11 cellular contexts compared by ENCODE assay signal in the genomic region with DNA sequence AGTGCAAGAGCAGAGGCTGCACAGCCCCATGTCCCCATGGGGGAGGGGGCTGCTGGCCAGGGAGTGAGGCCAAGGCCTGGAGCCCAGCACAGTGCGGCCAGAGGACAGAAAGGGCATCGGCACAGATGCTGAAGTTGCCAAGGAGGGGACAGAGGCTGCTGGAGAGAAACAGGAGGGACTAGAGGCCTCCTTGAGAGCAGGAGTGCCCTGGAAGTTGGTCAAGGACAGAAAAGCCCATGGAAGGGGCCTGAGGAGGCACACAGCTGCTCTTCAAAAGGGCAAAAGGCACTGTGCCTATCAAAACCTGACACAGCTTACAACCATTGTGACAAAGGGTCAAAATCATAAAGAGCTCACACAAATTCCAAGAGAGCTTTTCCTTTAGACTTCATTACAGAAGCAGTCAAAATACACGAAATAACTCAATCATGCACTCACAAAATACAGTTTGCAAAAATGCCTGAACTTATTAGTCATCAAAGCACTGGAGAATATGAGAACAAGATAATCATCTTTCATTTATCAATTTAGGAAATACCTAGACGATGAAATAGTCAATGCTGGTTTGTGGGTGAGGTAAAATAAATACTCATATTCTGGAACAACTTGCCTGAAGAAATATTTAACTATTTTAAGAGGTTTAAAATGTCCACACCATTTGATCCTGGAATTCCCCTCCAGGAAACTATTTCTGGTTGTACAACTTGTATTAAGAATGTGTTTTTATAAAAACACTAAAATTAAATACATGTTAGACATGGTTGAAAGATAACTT.
DNase-seq lines count a peak whose midpoint lies in the region; ATAC-seq and TF ChIP-seq lines count a peak whose summit lies in the region.
"Had no signal": no experiment of that assay in that cellular context is flagged by ENCODE, and none has a peak within 500 bp of the region (broad histone marks: within the 10 kb centered on the region; RNA-seq: fewer than 3 reads in every experiment).

No MANE protein-coding gene starts in this region.

- H2AFZ ChIP-seq in smooth muscle cell (ENCODE audit: low read depth) (no peak overlapping the region), GM23338 (no peak overlapping the region)

- H3K9ac ChIP-seq in smooth muscle cell (ENCODE audit: low read depth), result peak overlapping the region; percentile 65

- intact Hi-C loops in left ventricle myocardium superior (cut with micrococcal nuclease), result no loop called here

- H3K4me2 ChIP-seq in smooth muscle cell, result peak overlapping the region; percentile 70
- no peak overlapping the region for H3K4me2 ChIP-seq in GM23338

- peak overlapping the region; percentile 37; the same call in 1 of the 2 replicates for H3K27ac ChIP-seq in VCaP
- peak overlapping the region; percentile 95 for H3K27ac ChIP-seq in smooth muscle cell (ENCODE audit: low read depth)
- no peak overlapping the region for H3K27ac ChIP-seq in GM23338 (ENCODE audit: low read depth)

- H3K9me2 ChIP-seq in GM23338 (ENCODE audit: insufficient read depth), result no peaks in the 10 kb centered on the region

- peaks cover 14% of the 10 kb centered on the region for H3K9me3 Mint-ChIP-seq in GM23338
- H3K9me3 Mint-ChIP-seq: stimulated activated naive CD8-positive, alpha-beta T cell treated with anti-CD3 and anti-CD28 coated beads, Interleukin-15, amount 100 ng/mL, for 72 hours had no signal

- H3K4me1 ChIP-seq in smooth muscle cell (ENCODE audit: low read depth), result peaks cover 21% of the 10 kb centered on the region
- no peaks in the 10 kb centered on the region for H3K4me1 ChIP-seq in GM23338 (ENCODE audit: insufficient read depth)

- H3K4me3 Mint-ChIP-seq in GM23338, result no peak overlapping the region
- H3K4me3 Mint-ChIP-seq: stimulated activated naive CD8-positive, alpha-beta T cell treated with anti-CD3 and anti-CD28 coated beads, Interleukin-15, amount 100 ng/mL, for 72 hours; T-helper 17 cell had no signal

- TF ChIP-seq CTCF in VCaP (conservative IDR thresholded peaks at IDR 0.05) (no peak), smooth muscle cell (IDR thresholded peaks at IDR 0.05; ENCODE audit: borderline replicate concordance, insufficient read depth, poor library complexity, severe bottlenecking) (no peak), GM23338 (conservative IDR thresholded peaks at IDR 0.05; ENCODE audit: low read depth in 2 of 2) (no peak)

- H3F3A ChIP-seq in smooth muscle cell (ENCODE audit: low read depth) (peaks cover 12% of the 10 kb centered on the region), GM23338 (replicated peaks; ENCODE audit: low read depth) (no peaks in the 10 kb centered on the region)

- ATAC-seq in left ventricle myocardium superior (peak; percentile 64), GM18511 (IDR thresholded peaks at IDR 0.05; ENCODE audit: unreplicated experiment) (no peak), GM23338 (no peak; the same call in 2 of the 3 replicates)
- ATAC-seq: stimulated activated naive CD8-positive, alpha-beta T cell treated with anti-CD3 and anti-CD28 coated beads, Interleukin-15, amount 100 ng/mL, for 72 hours; T-helper 17 cell had no signal

- H4K20me1 ChIP-seq in smooth muscle cell (ENCODE audit: low read depth) (no peaks in the 10 kb centered on the region), GM23338 (replicated peaks; ENCODE audit: insufficient read depth) (no peaks in the 10 kb centered on the region)

- no peaks in the 10 kb centered on the region for H3K4me1 Mint-ChIP-seq in GM23338
- H3K4me1 Mint-ChIP-seq: stimulated activated naive CD8-positive, alpha-beta T cell treated with anti-CD3 and anti-CD28 coated beads, Interleukin-15, amount 100 ng/mL, for 72 hours had no signal

- H3K27me3 Mint-ChIP-seq in GM23338 (ENCODE audit: insufficient read depth, low read depth, poor library complexity), result peaks cover 3% of the 10 kb centered on the region
- H3K27me3 Mint-ChIP-seq: stimulated activated naive CD8-positive, alpha-beta T cell treated with anti-CD3 and anti-CD28 coated beads, Interleukin-15, amount 100 ng/mL, for 72 hours; T-helper 17 cell had no signal

- H3K27me3 ChIP-seq in smooth muscle cell (ENCODE audit: low read depth), result no peaks in the 10 kb centered on the region
- no peaks in the 10 kb centered on the region for H3K27me3 ChIP-seq in GM23338 (ENCODE audit: insufficient read depth)

- DNase-seq in GM04504 (ENCODE audit: low read depth) (peak; percentile 37), left ventricle myocardium superior (no peak), smooth muscle cell (lab: John Stamatoyannopoulos, UW; ENCODE audit: unreplicated experiment) (no peak), DMS153 (lab: John Stamatoyannopoulos, UW) (no peak), GM23338 (ENCODE audit: low spot score) (no peak), GF-D8 (lab: John Stamatoyannopoulos, UW) (no peak)
- DNase-seq: NCI-H187 treated with DMSO at 0.1 percent for 48 hours; stimulated activated naive CD8-positive, alpha-beta T cell treated with anti-CD3 and anti-CD28 coated beads, Interleukin-15, amount 100 ng/mL, for 72 hours; T-helper 17 cell had no signal

- no peak overlapping the region for H3K27ac Mint-ChIP-seq in GM23338
- H3K27ac Mint-ChIP-seq: T-helper 17 cell had no signal

- H3K36me3 Mint-ChIP-seq in GM23338 (ENCODE audit: low read depth), result peaks cover 33% of the 10 kb centered on the region

- H3K79me2 ChIP-seq in smooth muscle cell (ENCODE audit: low read depth) (no peaks in the 10 kb centered on the region), GM23338 (replicated peaks; ENCODE audit: insufficient read depth) (no peaks in the 10 kb centered on the region)

- no peaks in the 10 kb centered on the region for H3K9me3 ChIP-seq in smooth muscle cell (replicated peaks; ENCODE audit: low read depth)

- H3K36me3 ChIP-seq in smooth muscle cell (ENCODE audit: low read depth), result no peaks in the 10 kb centered on the region
- H3K36me3 ChIP-seq in GM23338 (ENCODE audit: insufficient read depth), result peaks cover 6% of the 10 kb centered on the region; the same call in 1 of the 2 replicates

- 47% methylated on average over 4 of the region's 4 CpGs for WGBS in smooth muscle cell (ENCODE audit: low lambda C conversion rate)

- no peak overlapping the region for H3K4me3 ChIP-seq in smooth muscle cell
- H3K4me3 ChIP-seq in GM23338, result no peak overlapping the region

TF ChIP-seq in GM23338, 12 proteins besides CTCF, POLR2A, EP300 and RAD21:
- no peak for TF ChIP-seq STAT1 (IDR thresholded peaks at IDR 0.05; ENCODE audit: unreplicated experiment)
- TF ChIP-seq CREB1 (CRISPR knock-in tag; IDR thresholded peaks at IDR 0.05; ENCODE audit: low read depth), result no peak
- TF ChIP-seq EZH2 (IDR thresholded peaks at IDR 0.05; ENCODE audit: low read depth, unreplicated experiment), result no peak
- TF ChIP-seq JUNB (IDR thresholded peaks at IDR 0.05; ENCODE audit: unreplicated experiment), result no peak
- no peak for TF ChIP-seq ZNF331 (CRISPR knock-in tag; IDR thresholded peaks at IDR 0.05; ENCODE audit: low read depth)
- TF ChIP-seq ZNF114 (CRISPR knock-in tag; IDR thresholded peaks at IDR 0.05), result no peak
- TF ChIP-seq, protein P1, sequence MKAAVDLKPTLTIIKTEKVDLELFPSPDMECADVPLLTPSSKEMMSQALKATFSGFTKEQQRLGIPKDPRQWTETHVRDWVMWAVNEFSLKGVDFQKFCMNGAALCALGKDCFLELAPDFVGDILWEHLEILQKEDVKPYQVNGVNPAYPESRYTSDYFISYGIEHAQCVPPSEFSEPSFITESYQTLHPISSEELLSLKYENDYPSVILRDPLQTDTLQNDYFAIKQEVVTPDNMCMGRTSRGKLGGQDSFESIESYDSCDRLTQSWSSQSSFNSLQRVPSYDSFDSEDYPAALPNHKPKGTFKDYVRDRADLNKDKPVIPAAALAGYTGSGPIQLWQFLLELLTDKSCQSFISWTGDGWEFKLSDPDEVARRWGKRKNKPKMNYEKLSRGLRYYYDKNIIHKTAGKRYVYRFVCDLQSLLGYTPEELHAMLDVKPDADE (IDR thresholded peaks at IDR 0.05), result no peak
TF ChIP-seq in GM23338: peak in this region for 0.
